Comparison of ENCODE assay signal across 1 cellular context in genomic region chr17:81323411-81323868, GRCh38.
TF ChIP-seq lines count a peak whose summit lies in the region.

No MANE protein-coding gene starts in this region.

TF ChIP-seq in HepG2, 621 proteins besides CTCF, POLR2A, EP300 and RAD21 (continued from another document):
- TF ChIP-seq, protein P1, sequence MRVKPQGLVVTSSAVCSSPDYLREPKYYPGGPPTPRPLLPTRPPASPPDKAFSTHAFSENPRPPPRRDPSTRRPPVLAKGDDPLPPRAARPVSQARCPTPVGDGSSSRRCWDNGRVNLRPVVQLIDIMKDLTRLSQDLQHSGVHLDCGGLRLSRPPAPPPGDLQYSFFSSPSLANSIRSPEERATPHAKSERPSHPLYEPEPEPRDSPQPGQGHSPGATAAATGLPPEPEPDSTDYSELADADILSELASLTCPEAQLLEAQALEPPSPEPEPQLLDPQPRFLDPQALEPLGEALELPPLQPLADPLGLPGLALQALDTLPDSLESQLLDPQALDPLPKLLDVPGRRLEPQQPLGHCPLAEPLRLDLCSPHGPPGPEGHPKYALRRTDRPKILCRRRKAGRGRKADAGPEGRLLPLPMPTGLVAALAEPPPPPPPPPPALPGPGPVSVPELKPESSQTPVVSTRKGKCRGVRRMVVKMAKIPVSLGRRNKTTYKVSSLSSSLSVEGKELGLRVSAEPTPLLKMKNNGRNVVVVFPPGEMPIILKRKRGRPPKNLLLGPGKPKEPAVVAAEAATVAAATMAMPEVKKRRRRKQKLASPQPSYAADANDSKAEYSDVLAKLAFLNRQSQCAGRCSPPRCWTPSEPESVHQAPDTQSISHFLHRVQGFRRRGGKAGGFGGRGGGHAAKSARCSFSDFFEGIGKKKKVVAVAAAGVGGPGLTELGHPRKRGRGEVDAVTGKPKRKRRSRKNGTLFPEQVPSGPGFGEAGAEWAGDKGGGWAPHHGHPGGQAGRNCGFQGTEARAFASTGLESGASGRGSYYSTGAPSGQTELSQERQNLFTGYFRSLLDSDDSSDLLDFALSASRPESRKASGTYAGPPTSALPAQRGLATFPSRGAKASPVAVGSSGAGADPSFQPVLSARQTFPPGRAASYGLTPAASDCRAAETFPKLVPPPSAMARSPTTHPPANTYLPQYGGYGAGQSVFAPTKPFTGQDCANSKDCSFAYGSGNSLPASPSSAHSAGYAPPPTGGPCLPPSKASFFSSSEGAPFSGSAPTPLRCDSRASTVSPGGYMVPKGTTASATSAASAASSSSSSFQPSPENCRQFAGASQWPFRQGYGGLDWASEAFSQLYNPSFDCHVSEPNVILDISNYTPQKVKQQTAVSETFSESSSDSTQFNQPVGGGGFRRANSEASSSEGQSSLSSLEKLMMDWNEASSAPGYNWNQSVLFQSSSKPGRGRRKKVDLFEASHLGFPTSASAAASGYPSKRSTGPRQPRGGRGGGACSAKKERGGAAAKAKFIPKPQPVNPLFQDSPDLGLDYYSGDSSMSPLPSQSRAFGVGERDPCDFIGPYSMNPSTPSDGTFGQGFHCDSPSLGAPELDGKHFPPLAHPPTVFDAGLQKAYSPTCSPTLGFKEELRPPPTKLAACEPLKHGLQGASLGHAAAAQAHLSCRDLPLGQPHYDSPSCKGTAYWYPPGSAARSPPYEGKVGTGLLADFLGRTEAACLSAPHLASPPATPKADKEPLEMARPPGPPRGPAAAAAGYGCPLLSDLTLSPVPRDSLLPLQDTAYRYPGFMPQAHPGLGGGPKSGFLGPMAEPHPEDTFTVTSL (CRISPR knock-in tag; IDR thresholded peaks at IDR 0.05; ENCODE audit: borderline replicate concordance), result no peak
- TF ChIP-seq ZMYM3 (CRISPR knock-in tag; IDR thresholded peaks at IDR 0.05) (no peak), PAXIP1 (CRISPR knock-in tag; conservative IDR thresholded peaks at IDR 0.05) (no peak), MYNN (CRISPR knock-in tag; IDR thresholded peaks at IDR 0.05; ENCODE audit: low read depth) (no peak), MYPOP (CRISPR knock-in tag; IDR thresholded peaks at IDR 0.05) (no peak), ZBTB8A (CRISPR knock-in tag; IDR thresholded peaks at IDR 0.05; ENCODE audit: borderline replicate concordance, low read depth) (no peak), ZNF607 (CRISPR knock-in tag; IDR thresholded peaks at IDR 0.05; ENCODE audit: borderline replicate concordance) (no peak)
- TF ChIP-seq, protein P2, sequence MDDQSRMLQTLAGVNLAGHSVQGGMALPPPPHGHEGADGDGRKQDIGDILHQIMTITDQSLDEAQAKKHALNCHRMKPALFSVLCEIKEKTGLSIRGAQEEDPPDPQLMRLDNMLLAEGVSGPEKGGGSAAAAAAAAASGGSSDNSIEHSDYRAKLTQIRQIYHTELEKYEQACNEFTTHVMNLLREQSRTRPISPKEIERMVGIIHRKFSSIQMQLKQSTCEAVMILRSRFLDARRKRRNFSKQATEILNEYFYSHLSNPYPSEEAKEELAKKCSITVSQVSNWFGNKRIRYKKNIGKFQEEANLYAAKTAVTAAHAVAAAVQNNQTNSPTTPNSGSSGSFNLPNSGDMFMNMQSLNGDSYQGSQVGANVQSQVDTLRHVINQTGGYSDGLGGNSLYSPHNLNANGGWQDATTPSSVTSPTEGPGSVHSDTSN (CRISPR knock-in tag; IDR thresholded peaks at IDR 0.05; ENCODE audit: borderline replicate concordance), result no peak
- TF ChIP-seq, protein P3, sequence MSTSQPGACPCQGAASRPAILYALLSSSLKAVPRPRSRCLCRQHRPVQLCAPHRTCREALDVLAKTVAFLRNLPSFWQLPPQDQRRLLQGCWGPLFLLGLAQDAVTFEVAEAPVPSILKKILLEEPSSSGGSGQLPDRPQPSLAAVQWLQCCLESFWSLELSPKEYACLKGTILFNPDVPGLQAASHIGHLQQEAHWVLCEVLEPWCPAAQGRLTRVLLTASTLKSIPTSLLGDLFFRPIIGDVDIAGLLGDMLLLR (CRISPR knock-in tag; IDR thresholded peaks at IDR 0.05), result no peak
